In the genomic region with DNA sequence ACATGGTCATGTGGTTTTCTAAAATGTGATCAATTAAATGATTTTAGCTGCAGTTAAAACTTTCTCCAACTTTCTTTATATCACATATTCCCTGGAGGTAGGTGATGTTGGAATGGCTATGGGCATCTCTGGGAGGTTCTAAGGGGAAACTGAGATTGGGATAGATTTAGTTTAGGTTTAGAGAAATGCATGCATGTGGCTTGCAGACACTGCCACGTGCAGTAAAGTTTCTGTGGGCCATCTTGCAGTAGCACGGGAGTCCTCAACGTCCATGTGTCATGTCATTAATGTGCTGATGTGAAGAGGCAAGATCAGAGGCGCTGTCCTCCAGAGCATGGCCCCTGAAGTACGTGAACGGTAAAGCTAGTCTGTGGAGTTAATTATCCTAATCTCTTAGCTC, we compare ENCODE assay signal across 19 cellular contexts.
"Had no signal": no experiment of that assay in that cellular context is flagged by ENCODE, and none has a peak within 500 bp of the region (broad histone marks: within the 10 kb centered on the region; RNA-seq: fewer than 3 reads in every experiment).

No MANE protein-coding gene starts in this region.

- H3K27me3 ChIP-seq: colonic mucosa, esophagus squamous epithelium, tibial nerve had no signal

- DNase-seq: activated CD4-positive, alpha-beta T cell treated with anti-CD3 and anti-CD28 coated beads for 36 hours; activated CD4-positive, alpha-beta T cell treated with anti-CD3 and anti-CD28 coated beads, Interleukin-2, amount 50 U/mL, for 48 hours; activated CD8-positive, alpha-beta memory T cell treated with anti-CD3 and anti-CD28 coated beads, Interleukin-2, amount 50 U/mL, for 48 hours; activated naive CD4-positive, alpha-beta T cell treated with anti-CD3 and anti-CD28 coated beads for 36 hours; activated T-cell treated with anti-CD3 and anti-CD28 coated beads, Interleukin-2, amount 50 U/mL, for 4 hours; anterior cingulate cortex; colonic mucosa; esophagus squamous epithelium; lower lobe of right lung; natural killer cell; retina; stimulated activated CD4-positive, alpha-beta T cell treated with anti-CD3 and anti-CD28 coated beads, Interleukin-2, amount 100 ng/mL, for 24 hours; stimulated activated naive CD8-positive, alpha-beta T cell treated with anti-CD3 and anti-CD28 coated beads, Interleukin-15, amount 100 ng/mL, for 72 hours; T1000 had no signal

- ATAC-seq: activated CD4-positive, alpha-beta T cell treated with anti-CD3 and anti-CD28 coated beads for 36 hours; activated T-cell treated with anti-CD3 and anti-CD28 coated beads, Interleukin-2, amount 50 U/mL, for 4 hours; left lobe of liver; lower lobe of right lung; natural killer cell; stimulated activated effector memory CD8-positive, alpha-beta T cell treated with anti-CD3 and anti-CD28 coated beads, Interleukin-12 subunit alpha, Interleukin-12 subunit beta, amount 100 ng/mL, for 72 hours; stimulated activated naive CD8-positive, alpha-beta T cell treated with anti-CD3 and anti-CD28 coated beads, Interleukin-15, amount 100 ng/mL, for 72 hours; WTC11 had no signal

- H3K4me3 ChIP-seq: colonic mucosa, esophagus squamous epithelium, lower lobe of right lung, skin epidermis, tibial nerve had no signal

- H3K9me3 ChIP-seq: colonic mucosa, esophagus squamous epithelium, lower lobe of right lung, tibial nerve had no signal

- H3K4me1 ChIP-seq: colonic mucosa, esophagus squamous epithelium, lower lobe of right lung, tibial nerve had no signal

- H3K27ac ChIP-seq: colonic mucosa, esophagus squamous epithelium, lower lobe of right lung, skin epidermis, tibial nerve had no signal

- H3K36me3 ChIP-seq: colonic mucosa, esophagus squamous epithelium, lower lobe of right lung, tibial nerve had no signal
